ENCODE assay signal across 2 cellular contexts in the genomic region with DNA sequence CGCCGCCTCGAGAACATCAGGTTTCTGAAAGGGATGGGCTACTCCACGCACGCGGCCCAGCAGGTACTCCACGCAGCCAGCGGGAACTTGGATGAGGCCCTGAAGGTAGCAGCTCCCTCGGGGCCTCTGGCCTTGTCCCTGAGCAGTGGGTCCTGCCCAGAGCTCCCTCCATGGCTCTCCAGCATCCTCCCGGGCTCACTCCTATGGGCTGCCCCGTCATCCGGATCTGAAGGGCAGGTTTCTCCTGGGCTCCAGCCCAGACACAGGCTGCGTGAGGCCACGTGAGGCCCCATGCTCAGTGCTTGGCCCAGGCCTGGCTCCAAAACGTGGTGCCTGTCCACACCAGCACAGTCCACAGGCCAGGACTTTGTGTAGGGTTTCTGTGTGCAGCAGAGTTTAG.
TF ChIP-seq lines count a peak whose summit lies in the region.

No MANE protein-coding gene starts in this region.

TF ChIP-seq in GM23338, 12 proteins besides CTCF, POLR2A, EP300 and RAD21 (continued from another document):
- TF ChIP-seq, protein P1, sequence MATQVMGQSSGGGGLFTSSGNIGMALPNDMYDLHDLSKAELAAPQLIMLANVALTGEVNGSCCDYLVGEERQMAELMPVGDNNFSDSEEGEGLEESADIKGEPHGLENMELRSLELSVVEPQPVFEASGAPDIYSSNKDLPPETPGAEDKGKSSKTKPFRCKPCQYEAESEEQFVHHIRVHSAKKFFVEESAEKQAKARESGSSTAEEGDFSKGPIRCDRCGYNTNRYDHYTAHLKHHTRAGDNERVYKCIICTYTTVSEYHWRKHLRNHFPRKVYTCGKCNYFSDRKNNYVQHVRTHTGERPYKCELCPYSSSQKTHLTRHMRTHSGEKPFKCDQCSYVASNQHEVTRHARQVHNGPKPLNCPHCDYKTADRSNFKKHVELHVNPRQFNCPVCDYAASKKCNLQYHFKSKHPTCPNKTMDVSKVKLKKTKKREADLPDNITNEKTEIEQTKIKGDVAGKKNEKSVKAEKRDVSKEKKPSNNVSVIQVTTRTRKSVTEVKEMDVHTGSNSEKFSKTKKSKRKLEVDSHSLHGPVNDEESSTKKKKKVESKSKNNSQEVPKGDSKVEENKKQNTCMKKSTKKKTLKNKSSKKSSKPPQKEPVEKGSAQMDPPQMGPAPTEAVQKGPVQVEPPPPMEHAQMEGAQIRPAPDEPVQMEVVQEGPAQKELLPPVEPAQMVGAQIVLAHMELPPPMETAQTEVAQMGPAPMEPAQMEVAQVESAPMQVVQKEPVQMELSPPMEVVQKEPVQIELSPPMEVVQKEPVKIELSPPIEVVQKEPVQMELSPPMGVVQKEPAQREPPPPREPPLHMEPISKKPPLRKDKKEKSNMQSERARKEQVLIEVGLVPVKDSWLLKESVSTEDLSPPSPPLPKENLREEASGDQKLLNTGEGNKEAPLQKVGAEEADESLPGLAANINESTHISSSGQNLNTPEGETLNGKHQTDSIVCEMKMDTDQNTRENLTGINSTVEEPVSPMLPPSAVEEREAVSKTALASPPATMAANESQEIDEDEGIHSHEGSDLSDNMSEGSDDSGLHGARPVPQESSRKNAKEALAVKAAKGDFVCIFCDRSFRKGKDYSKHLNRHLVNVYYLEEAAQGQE (IDR thresholded peaks at IDR 0.05; ENCODE audit: unreplicated experiment), result no peak
- TF ChIP-seq STAT1 (IDR thresholded peaks at IDR 0.05; ENCODE audit: unreplicated experiment) (no peak), JUNB (IDR thresholded peaks at IDR 0.05; ENCODE audit: unreplicated experiment) (no peak), NANOG (IDR thresholded peaks at IDR 0.05; ENCODE audit: borderline replicate concordance) (no peak), POLR2AphosphoS5 (IDR thresholded peaks at IDR 0.05; ENCODE audit: low read depth) (no peak)
- TF ChIP-seq, protein P2, sequence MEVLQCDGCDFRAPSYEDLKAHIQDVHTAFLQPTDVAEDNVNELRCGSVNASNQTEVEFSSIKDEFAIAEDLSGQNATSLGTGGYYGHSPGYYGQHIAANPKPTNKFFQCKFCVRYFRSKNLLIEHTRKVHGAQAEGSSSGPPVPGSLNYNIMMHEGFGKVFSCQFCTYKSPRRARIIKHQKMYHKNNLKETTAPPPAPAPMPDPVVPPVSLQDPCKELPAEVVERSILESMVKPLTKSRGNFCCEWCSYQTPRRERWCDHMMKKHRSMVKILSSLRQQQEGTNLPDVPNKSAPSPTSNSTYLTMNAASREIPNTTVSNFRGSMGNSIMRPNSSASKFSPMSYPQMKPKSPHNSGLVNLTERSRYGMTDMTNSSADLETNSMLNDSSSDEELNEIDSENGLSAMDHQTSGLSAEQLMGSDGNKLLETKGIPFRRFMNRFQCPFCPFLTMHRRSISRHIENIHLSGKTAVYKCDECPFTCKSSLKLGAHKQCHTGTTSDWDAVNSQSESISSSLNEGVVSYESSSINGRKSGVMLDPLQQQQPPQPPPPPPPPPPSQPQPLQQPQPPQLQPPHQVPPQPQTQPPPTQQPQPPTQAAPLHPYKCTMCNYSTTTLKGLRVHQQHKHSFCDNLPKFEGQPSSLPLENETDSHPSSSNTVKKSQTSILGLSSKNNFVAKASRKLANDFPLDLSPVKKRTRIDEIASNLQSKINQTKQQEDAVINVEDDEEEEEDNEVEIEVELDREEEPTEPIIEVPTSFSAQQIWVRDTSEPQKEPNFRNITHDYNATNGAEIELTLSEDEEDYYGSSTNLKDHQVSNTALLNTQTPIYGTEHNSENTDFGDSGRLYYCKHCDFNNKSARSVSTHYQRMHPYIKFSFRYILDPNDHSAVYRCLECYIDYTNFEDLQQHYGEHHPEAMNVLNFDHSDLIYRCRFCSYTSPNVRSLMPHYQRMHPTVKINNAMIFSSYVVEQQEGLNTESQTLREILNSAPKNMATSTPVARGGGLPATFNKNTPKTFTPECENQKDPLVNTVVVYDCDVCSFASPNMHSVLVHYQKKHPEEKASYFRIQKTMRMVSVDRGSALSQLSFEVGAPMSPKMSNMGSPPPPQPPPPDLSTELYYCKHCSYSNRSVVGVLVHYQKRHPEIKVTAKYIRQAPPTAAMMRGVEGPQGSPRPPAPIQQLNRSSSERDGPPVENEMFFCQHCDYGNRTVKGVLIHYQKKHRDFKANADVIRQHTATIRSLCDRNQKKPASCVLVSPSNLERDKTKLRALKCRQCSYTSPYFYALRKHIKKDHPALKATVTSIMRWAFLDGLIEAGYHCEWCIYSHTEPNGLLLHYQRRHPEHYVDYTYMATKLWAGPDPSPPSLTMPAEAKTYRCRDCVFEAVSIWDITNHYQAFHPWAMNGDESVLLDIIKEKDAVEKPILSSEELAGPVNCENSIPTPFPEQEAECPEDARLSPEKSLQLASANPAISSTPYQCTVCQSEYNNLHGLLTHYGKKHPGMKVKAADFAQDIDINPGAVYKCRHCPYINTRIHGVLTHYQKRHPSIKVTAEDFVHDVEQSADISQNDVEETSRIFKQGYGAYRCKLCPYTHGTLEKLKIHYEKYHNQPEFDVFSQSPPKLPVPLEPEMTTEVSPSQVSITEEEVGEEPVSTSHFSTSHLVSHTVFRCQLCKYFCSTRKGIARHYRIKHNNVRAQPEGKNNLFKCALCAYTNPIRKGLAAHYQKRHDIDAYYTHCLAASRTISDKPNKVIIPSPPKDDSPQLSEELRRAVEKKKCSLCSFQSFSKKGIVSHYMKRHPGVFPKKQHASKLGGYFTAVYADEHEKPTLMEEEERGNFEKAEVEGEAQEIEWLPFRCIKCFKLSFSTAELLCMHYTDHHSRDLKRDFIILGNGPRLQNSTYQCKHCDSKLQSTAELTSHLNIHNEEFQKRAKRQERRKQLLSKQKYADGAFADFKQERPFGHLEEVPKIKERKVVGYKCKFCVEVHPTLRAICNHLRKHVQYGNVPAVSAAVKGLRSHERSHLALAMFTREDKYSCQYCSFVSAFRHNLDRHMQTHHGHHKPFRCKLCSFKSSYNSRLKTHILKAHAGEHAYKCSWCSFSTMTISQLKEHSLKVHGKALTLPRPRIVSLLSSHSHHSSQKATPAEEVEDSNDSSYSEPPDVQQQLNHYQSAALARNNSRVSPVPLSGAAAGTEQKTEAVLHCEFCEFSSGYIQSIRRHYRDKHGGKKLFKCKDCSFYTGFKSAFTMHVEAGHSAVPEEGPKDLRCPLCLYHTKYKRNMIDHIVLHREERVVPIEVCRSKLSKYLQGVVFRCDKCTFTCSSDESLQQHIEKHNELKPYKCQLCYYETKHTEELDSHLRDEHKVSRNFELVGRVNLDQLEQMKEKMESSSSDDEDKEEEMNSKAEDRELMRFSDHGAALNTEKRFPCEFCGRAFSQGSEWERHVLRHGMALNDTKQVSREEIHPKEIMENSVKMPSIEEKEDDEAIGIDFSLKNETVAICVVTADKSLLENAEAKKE (CRISPR knock-in tag; IDR thresholded peaks at IDR 0.05), result no peak
- TF ChIP-seq, protein P3, sequence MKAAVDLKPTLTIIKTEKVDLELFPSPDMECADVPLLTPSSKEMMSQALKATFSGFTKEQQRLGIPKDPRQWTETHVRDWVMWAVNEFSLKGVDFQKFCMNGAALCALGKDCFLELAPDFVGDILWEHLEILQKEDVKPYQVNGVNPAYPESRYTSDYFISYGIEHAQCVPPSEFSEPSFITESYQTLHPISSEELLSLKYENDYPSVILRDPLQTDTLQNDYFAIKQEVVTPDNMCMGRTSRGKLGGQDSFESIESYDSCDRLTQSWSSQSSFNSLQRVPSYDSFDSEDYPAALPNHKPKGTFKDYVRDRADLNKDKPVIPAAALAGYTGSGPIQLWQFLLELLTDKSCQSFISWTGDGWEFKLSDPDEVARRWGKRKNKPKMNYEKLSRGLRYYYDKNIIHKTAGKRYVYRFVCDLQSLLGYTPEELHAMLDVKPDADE (IDR thresholded peaks at IDR 0.05), result no peak
TF ChIP-seq in GM23338: peak in this region for 0.

TF ChIP-seq in WTC11, 78 proteins besides CTCF, POLR2A, EP300 and RAD21 (continued from another document):
- TF ChIP-seq, protein P4, sequence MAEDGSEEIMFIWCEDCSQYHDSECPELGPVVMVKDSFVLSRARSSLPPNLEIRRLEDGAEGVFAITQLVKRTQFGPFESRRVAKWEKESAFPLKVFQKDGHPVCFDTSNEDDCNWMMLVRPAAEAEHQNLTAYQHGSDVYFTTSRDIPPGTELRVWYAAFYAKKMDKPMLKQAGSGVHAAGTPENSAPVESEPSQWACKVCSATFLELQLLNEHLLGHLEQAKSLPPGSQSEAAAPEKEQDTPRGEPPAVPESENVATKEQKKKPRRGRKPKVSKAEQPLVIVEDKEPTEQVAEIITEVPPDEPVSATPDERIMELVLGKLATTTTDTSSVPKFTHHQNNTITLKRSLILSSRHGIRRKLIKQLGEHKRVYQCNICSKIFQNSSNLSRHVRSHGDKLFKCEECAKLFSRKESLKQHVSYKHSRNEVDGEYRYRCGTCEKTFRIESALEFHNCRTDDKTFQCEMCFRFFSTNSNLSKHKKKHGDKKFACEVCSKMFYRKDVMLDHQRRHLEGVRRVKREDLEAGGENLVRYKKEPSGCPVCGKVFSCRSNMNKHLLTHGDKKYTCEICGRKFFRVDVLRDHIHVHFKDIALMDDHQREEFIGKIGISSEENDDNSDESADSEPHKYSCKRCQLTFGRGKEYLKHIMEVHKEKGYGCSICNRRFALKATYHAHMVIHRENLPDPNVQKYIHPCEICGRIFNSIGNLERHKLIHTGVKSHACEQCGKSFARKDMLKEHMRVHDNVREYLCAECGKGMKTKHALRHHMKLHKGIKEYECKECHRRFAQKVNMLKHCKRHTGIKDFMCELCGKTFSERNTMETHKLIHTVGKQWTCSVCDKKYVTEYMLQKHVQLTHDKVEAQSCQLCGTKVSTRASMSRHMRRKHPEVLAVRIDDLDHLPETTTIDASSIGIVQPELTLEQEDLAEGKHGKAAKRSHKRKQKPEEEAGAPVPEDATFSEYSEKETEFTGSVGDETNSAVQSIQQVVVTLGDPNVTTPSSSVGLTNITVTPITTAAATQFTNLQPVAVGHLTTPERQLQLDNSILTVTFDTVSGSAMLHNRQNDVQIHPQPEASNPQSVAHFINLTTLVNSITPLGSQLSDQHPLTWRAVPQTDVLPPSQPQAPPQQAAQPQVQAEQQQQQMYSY (CRISPR knock-in tag; IDR thresholded peaks at IDR 0.05), result no peak
- TF ChIP-seq, protein P5, sequence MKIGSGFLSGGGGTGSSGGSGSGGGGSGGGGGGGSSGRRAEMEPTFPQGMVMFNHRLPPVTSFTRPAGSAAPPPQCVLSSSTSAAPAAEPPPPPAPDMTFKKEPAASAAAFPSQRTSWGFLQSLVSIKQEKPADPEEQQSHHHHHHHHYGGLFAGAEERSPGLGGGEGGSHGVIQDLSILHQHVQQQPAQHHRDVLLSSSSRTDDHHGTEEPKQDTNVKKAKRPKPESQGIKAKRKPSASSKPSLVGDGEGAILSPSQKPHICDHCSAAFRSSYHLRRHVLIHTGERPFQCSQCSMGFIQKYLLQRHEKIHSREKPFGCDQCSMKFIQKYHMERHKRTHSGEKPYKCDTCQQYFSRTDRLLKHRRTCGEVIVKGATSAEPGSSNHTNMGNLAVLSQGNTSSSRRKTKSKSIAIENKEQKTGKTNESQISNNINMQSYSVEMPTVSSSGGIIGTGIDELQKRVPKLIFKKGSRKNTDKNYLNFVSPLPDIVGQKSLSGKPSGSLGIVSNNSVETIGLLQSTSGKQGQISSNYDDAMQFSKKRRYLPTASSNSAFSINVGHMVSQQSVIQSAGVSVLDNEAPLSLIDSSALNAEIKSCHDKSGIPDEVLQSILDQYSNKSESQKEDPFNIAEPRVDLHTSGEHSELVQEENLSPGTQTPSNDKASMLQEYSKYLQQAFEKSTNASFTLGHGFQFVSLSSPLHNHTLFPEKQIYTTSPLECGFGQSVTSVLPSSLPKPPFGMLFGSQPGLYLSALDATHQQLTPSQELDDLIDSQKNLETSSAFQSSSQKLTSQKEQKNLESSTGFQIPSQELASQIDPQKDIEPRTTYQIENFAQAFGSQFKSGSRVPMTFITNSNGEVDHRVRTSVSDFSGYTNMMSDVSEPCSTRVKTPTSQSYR (CRISPR knock-in tag; IDR thresholded peaks at IDR 0.05), result no peak
- TF ChIP-seq RELA (CRISPR knock-in tag; IDR thresholded peaks at IDR 0.05; ENCODE audit: borderline replicate concordance) (no peak), PRRX2 (CRISPR knock-in tag; IDR thresholded peaks at IDR 0.05) (no peak), SMAD4 (CRISPR knock-in tag; IDR thresholded peaks at IDR 0.05) (no peak), OVOL2 (CRISPR knock-in tag; IDR thresholded peaks at IDR 0.05; ENCODE audit: borderline replicate concordance) (no peak), ZNF317 (CRISPR knock-in tag; IDR thresholded peaks at IDR 0.05; ENCODE audit: borderline replicate concordance, low read depth) (no peak), ZNF416 (CRISPR knock-in tag; IDR thresholded peaks at IDR 0.05) (no peak), ESRRA (CRISPR knock-in tag; IDR thresholded peaks at IDR 0.05; ENCODE audit: borderline replicate concordance) (no peak), MYBL2 (CRISPR knock-in tag; IDR thresholded peaks at IDR 0.05) (no peak)
